ENCODE assay signal across 12 cellular contexts in the genomic region with DNA sequence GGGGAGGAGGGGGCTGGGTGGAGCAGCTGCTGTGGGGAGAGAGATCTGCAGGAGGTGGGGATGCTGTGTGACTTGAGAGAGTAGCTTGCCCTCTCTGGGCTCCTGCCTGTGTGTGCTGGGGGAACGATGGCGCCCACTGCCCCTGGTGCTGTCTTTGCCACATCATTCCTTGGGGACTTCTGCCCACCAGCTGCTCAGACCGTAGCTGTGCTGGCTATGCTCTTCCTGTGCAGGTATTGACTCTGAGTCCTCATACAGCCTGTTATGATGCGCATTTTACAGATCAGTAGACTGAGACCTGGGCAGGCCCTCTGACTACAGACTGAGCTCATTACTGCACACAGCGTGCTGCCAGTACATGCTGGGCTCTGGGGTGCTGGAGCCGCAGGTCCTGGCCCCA. TPM values are rescaled to one million over a fixed set of nuclear protein-coding genes. Genes with fewer than 3 reads are reported as not detected.
DNase-seq lines count a peak whose midpoint lies in the region; ATAC-seq and TF ChIP-seq lines count a peak whose summit lies in the region.
"Had no signal": no experiment of that assay in that cellular context is flagged by ENCODE, and none has a peak within 500 bp of the region (broad histone marks: within the 10 kb centered on the region; RNA-seq: fewer than 3 reads in every experiment).

No MANE protein-coding gene starts in this region.

- no peak for TF ChIP-seq CTCF in OCI-LY7 (conservative IDR thresholded peaks at IDR 0.05; ENCODE audit: low read length)
- TF ChIP-seq CTCF in esophagus squamous epithelium (IDR thresholded peaks at IDR 0.05): no peak

- intact Hi-C loops in OCI-LY7 (cut with micrococcal nuclease; ENCODE audit: unreplicated experiment): no loop called here
- intact Hi-C loops in esophagus squamous epithelium (cut with DNase I): no loop called here

- no peak overlapping the region for H3K23ac ChIP-seq in neuronal stem cell (ENCODE audit: low read depth, low read length, poor library complexity)

- H3K4ac ChIP-seq in neuronal stem cell (ENCODE audit: low read length): no peak overlapping the region

- H2AK5ac ChIP-seq in neuronal stem cell (ENCODE audit: low read depth, low read length): no peak overlapping the region

- H3K9me2 ChIP-seq in OCI-LY7 (ENCODE audit: insufficient read depth, low read length): no peaks in the 10 kb centered on the region

- no peak overlapping the region for H2BK12ac ChIP-seq in neuronal stem cell (ENCODE audit: low read length)

- no peak for ATAC-seq in HG02885 (IDR thresholded peaks at IDR 0.05; ENCODE audit: poor library complexity, unreplicated experiment)

- H3K4me1 ChIP-seq in BLaER1 (peaks cover 100% of the 10 kb centered on the region), OCI-LY7 (ENCODE audit: insufficient read depth, low read length, poor library complexity, severe bottlenecking) (peaks cover 15% of the 10 kb centered on the region), esophagus squamous epithelium (peaks cover 30 to 73% (median 32%) of the 10 kb centered on the region in 3 donors), neuronal stem cell (ENCODE audit: control insufficient read depth in 2 of 2, insufficient read depth in 1 of 2, low read depth in 1 of 2, low read length in 2 of 2) (peaks cover 2% of the 10 kb centered on the region in 2 donors)

- H3K79me2 ChIP-seq in OCI-LY7 (ENCODE audit: insufficient read depth, low read depth, low read length): peaks cover 4% of the 10 kb centered on the region; the same call in 1 of the 2 replicates

- no peaks in the 10 kb centered on the region for H3K9me3 ChIP-seq in BLaER1
- no peaks in the 10 kb centered on the region for H3K9me3 ChIP-seq in OCI-LY7 (ENCODE audit: low read length)
- no peaks in the 10 kb centered on the region for H3K9me3 ChIP-seq in esophagus squamous epithelium
- H3K9me3 ChIP-seq in neuronal stem cell (replicated peaks in 1 of 2; ENCODE audit: control insufficient read depth in 2 of 2, insufficient read depth in 1 of 2, low read depth in 1 of 2, low read length in 2 of 2): no peaks in the 10 kb centered on the region

- H3K14ac ChIP-seq in neuronal stem cell (ENCODE audit: low read length): no peak overlapping the region

- no peak overlapping the region for H2AFZ ChIP-seq in OCI-LY7 (ENCODE audit: low read length)
- no peak overlapping the region for H2AFZ ChIP-seq in neuronal stem cell (ENCODE audit: low read length)
- H2AFZ ChIP-seq: PC-9 had no signal

- no peak for TF ChIP-seq POLR2A in esophagus squamous epithelium (IDR thresholded peaks at IDR 0.05)

- CTCF ChIA-PET in OCI-LY7 (lab: Charles Lee; ENCODE audit: unreplicated experiment): interaction anchor here (0.5 to 0.6 kb wide), 3 partner anchors 50 to 435 kb away, joined by 3 to 4 read pairs (median 3); no protein-coding TSS in a partner anchor

- no peak overlapping the region for H4K8ac ChIP-seq in neuronal stem cell (ENCODE audit: low read depth, low read length)

- POLR2A ChIA-PET in OCI-LY7 (lab: Charles Lee): no interaction called here

- H3K27me3 ChIP-seq in BLaER1: no peaks in the 10 kb centered on the region
- no peaks in the 10 kb centered on the region for H3K27me3 ChIP-seq in esophagus squamous epithelium
- no peaks in the 10 kb centered on the region for H3K27me3 ChIP-seq in neuronal stem cell (ENCODE audit: control insufficient read depth in 3 of 3, insufficient read depth in 3 of 3, low read depth in 1 of 3, low read length in 3 of 3)

- peak overlapping the region; percentile 82 for H3K4me2 ChIP-seq in BLaER1
- H3K4me2 ChIP-seq in OCI-LY7 (ENCODE audit: low read length): no peak overlapping the region
- H3K4me2 ChIP-seq in neuronal stem cell (ENCODE audit: insufficient read depth, low read length, poor library complexity, severe bottlenecking): no peak overlapping the region
- H3K4me2 ChIP-seq: PC-9 had no signal

- peaks cover 12% of the 10 kb centered on the region for H3K79me1 ChIP-seq in neuronal stem cell (ENCODE audit: low read depth, low read length)

- DNase-seq in OCI-LY7 (ENCODE audit: low spot score): peak; percentile 22
- no peak for DNase-seq in esophagus squamous epithelium (lab: John Stamatoyannopoulos, UW)
- DNase-seq in neuronal stem cell (ENCODE audit: low spot score): no peak
- DNase-seq in cerebellum (ENCODE audit: low spot score): no peak
- no peak for DNase-seq in NCI-H2107 treated with DMSO at 0.1 percent for 48 hours (lab: John Stamatoyannopoulos, UW; ENCODE audit: unreplicated experiment)
- DNase-seq in NCI-H1436 (lab: John Stamatoyannopoulos, UW): no peak
- DNase-seq: activated CD4-positive, alpha-beta T cell treated with anti-CD3 and anti-CD28 coated beads, Interleukin-2, amount 50 U/mL, for 48 hours; CD8-positive, alpha-beta memory T cell; NCI-H1694 treated with DMSO at 0.1 percent for 48 hours; PC-9 had no signal

- no peak overlapping the region for H2BK15ac ChIP-seq in neuronal stem cell (ENCODE audit: low read length)

- WGBS in esophagus squamous epithelium, 2 donors: 40% methylated on average over 1 of the region's 6 CpGs; no CpG with 5 or more reads in 1 of the 2 donors
- no CpG with 5 or more reads among the region's 6 CpGs for WGBS in neuronal stem cell (ENCODE audit: extremely low coverage in 2 of 2, insufficient read length in 2 of 2, insufficient replicate concordance in 1 of 2), 2 donors

- H3K18ac ChIP-seq in neuronal stem cell (ENCODE audit: low read length): no peak overlapping the region

- H3K4me3 ChIP-seq in BLaER1 (no peak overlapping the region; the same call in 1 of the 2 replicates), OCI-LY7 (ENCODE audit: low read depth, low read length, poor library complexity, severe bottlenecking) (no peak overlapping the region), esophagus squamous epithelium (no peak overlapping the region), neuronal stem cell (ENCODE audit: low read length in 2 of 2) (no peak overlapping the region)
- H3K4me3 ChIP-seq: PC-9 had no signal

- H3K36me3 ChIP-seq in BLaER1 (peaks cover 78% of the 10 kb centered on the region), OCI-LY7 (ENCODE audit: insufficient read depth, low read length) (peaks cover 57% of the 10 kb centered on the region), esophagus squamous epithelium (peaks cover 0 to 55% (median 5%) of the 10 kb centered on the region in 3 donors), neuronal stem cell (replicated peaks in 1 of 2; ENCODE audit: control insufficient read depth in 2 of 2, insufficient read depth in 2 of 2, low read length in 2 of 2) (peaks cover 3 to 36% of the 10 kb centered on the region in 2 donors)

- H2BK5ac ChIP-seq in neuronal stem cell (ENCODE audit: low read length): no peak overlapping the region

- peaks cover 95% of the 10 kb centered on the region for H4K20me1 ChIP-seq in BLaER1
- H4K20me1 ChIP-seq in OCI-LY7 (ENCODE audit: insufficient read depth, low read length): no peaks in the 10 kb centered on the region

- no TSS peak for BruUV-seq in OCI-LY7 (replicated peaks; lab: Mats Ljungman, UMichigan)

- no peak overlapping the region for H2BK120ac ChIP-seq in neuronal stem cell (ENCODE audit: low read depth, low read length)

- H3K9ac ChIP-seq in BLaER1: peak overlapping the region; percentile 61; the same call in 1 of the 2 replicates
- H3K9ac ChIP-seq in neuronal stem cell (ENCODE audit: low read depth, low read length, poor library complexity): peak overlapping the region; percentile 25

- peak overlapping the region; percentile 91 for H3K27ac ChIP-seq in BLaER1
- no peak overlapping the region for H3K27ac ChIP-seq in OCI-LY7 (ENCODE audit: low read depth, low read length, poor library complexity, severe bottlenecking)
- H3K27ac ChIP-seq in esophagus squamous epithelium: peak overlapping the region; percentile 43 to 65 (median 56)
- H3K27ac ChIP-seq in neuronal stem cell (replicated peaks; ENCODE audit: low read length): no peak overlapping the region
- H3K27ac ChIP-seq: PC-9 had no signal

- no peak overlapping the region for H4K91ac ChIP-seq in neuronal stem cell (ENCODE audit: low read depth, low read length, poor library complexity)

RNA-seq across cellular contexts. Expression of a gene that starts 51.1 kb away (rescaled TPM):
- 108 and 139 TPM in 2 replicates for total RNA-seq in OCI-LY7 (2014; rRNA removed; shearing (Covaris generic))
- total RNA-seq in OCI-LY7 (2022) (165 and 180 TPM in 2 replicates), esophagus squamous epithelium (100 to 1,000 TPM in 2 of 4 donors, 10 to 100 TPM in 2; 79.9 to 138 (median 102) TPM), cerebellum (67.1 TPM)
- 49.9 TPM for polyA plus RNA-seq in neuronal stem cell (2013, experiment 1 of 2)
- polyA plus RNA-seq in neuronal stem cell (2013, experiment 2 of 2): 49.9 TPM

Comparison
In these comparisons a context has a peak if more than half of its experiments do, and no peak if none do; other contexts are left out.
1. H3K27ac ChIP-seq: peak in BLaER1 (single experiment) and esophagus squamous epithelium (4 of 4); none in OCI-LY7 (single experiment) and neuronal stem cell (single experiment).